ENCODE assay signal across 18 cellular contexts in genomic region chr9:36923025-36923625, GRCh38.
A peak's percentile ranks its signal among the peaks of the same experiment; 100 is the strongest.
DNase-seq lines count a peak whose midpoint lies in the region; ATAC-seq and TF ChIP-seq lines count a peak whose summit lies in the region.
"Had no signal": no experiment of that assay in that cellular context is flagged by ENCODE, and none has a peak within 500 bp of the region (broad histone marks: within the 10 kb centered on the region; RNA-seq: fewer than 3 reads in every experiment).

No MANE protein-coding gene starts in this region.

- H2AK5ac ChIP-seq in mesenchymal stem cell (ENCODE audit: low read length, severe bottlenecking), result no peak overlapping the region

- H3K9ac ChIP-seq in mesenchymal stem cell (ENCODE audit: low read length), result no peak overlapping the region

- CTCF ChIA-PET in MCF 10A (lab: Yijun Ruan, JAX), result interaction anchor here (0.5 to 0.9 kb wide), 2 partner anchors 50 to 893 kb away, joined by 3 to 5 read pairs; no protein-coding TSS in a partner anchor

- H2AFZ ChIP-seq in mesenchymal stem cell (ENCODE audit: low read depth, low read length), result no peak overlapping the region

- H3K27ac ChIP-seq in mesenchymal stem cell (ENCODE audit: low read length, poor library complexity, severe bottlenecking) (no peak overlapping the region), stomach (no peak overlapping the region)
- H3K27ac ChIP-seq: HL-60 had no signal

- peaks cover 16% of the 10 kb centered on the region for H3K4me1 ChIP-seq in mesenchymal stem cell (ENCODE audit: control insufficient read depth, insufficient read depth, low read depth, low read length)
- peaks cover 0 to 14% (median 5%) of the 10 kb centered on the region in 4 donors for H3K4me1 ChIP-seq in stomach

- no peak overlapping the region for H3K4ac ChIP-seq in mesenchymal stem cell (ENCODE audit: low read depth in 1 of 2, low read length in 2 of 2)

- H3K4me2 ChIP-seq in mesenchymal stem cell (ENCODE audit: low read length, poor library complexity, severe bottlenecking), result no peak overlapping the region

- H3K27me3 ChIP-seq in MG63 (no peaks in the 10 kb centered on the region), mesenchymal stem cell (ENCODE audit: control insufficient read depth in 1 of 2, insufficient read depth in 1 of 2, low read length in 2 of 2) (peaks cover 23 to 75% of the 10 kb centered on the region in 2 experiments), stomach (peaks cover 0 to 17% (median 0%) of the 10 kb centered on the region in 3 donors)

- intact Hi-C loops in stomach (cut with DNase I; ENCODE audit: low total_unique reads), result no loop called here
- intact Hi-C loops in MCF 10A (cut with micrococcal nuclease), result no loop called here

- H3K14ac ChIP-seq in mesenchymal stem cell (ENCODE audit: low read length in 2 of 2), result no peak overlapping the region

- H3K36me3 ChIP-seq in MG63 (no peaks in the 10 kb centered on the region), mesenchymal stem cell (ENCODE audit: control insufficient read depth in 1 of 2, insufficient read depth in 2 of 2, low read depth in 1 of 2, low read length in 2 of 2) (no peaks in the 10 kb centered on the region), stomach (no peaks in the 10 kb centered on the region)

- 85% methylated on average over 7 of the region's 7 CpGs for WGBS in mesenchymal stem cell
- WGBS in stomach, 5 donors, result 76 to 86% (median 84%) methylated on average over 6 to 7 of the region's 7 CpGs

- H2BK5ac ChIP-seq in mesenchymal stem cell (ENCODE audit: low read depth, low read length, poor library complexity, severe bottlenecking), result no peak overlapping the region

- H2BK12ac ChIP-seq in mesenchymal stem cell (ENCODE audit: low read length in 2 of 2), result no peak overlapping the region

- H3K9me3 Mint-ChIP-seq in stimulated activated naive B cell treated with anti-CD40 and anti-IgM and Interleukin-4, amounts not matched to agents 10 μg/mL and 1 μg/mL and 100 μg/mL, for 72 hours, result peaks cover 0 to 2% of the 10 kb centered on the region in 2 donors
- no peaks in the 10 kb centered on the region for H3K9me3 Mint-ChIP-seq in MCF 10A (ENCODE audit: unreplicated experiment)

- no peak for ATAC-seq in stimulated activated naive B cell treated with anti-CD40 and anti-IgM and Interleukin-4, amounts not matched to agents 10 μg/mL and 1 μg/mL and 100 μg/mL, for 72 hours (replicated peaks)
- ATAC-seq: K562 had no signal

- H3K9me3 ChIP-seq in MG63, result 0 out of 2 replicates have a peak, but pooled peaks cover 3% of the 10 kb centered on the region
- peaks cover 9% of the 10 kb centered on the region for H3K9me3 ChIP-seq in mesenchymal stem cell (ENCODE audit: control insufficient read depth, low read length)
- peaks cover 0 to 5% (median 0%) of the 10 kb centered on the region in 4 donors for H3K9me3 ChIP-seq in stomach

- no peak overlapping the region for H3K18ac ChIP-seq in mesenchymal stem cell (ENCODE audit: low read depth in 1 of 2, low read length in 2 of 2)

- no peak overlapping the region for H4K8ac ChIP-seq in mesenchymal stem cell (ENCODE audit: low read length)

- TF ChIP-seq CTCF in stomach (IDR thresholded peaks at IDR 0.05), result no peak
- TF ChIP-seq CTCF in MCF 10A (IDR thresholded peaks at IDR 0.05; ENCODE audit: unreplicated experiment), result no peak

- TF ChIP-seq POLR2A in stomach (IDR thresholded peaks at IDR 0.05), result no peak

- DNase-seq in activated effector memory CD4-positive, alpha-beta T cell treated with anti-CD3 and anti-CD28 coated beads, Interleukin-2, amount 50 U/mL, for 16 hours, result peak; percentile 25
- DNase-seq in activated effector memory CD4-positive, alpha-beta T cell treated with Interleukin-2 at 50 U/mL for 16 hours, result no peak
- DNase-seq in MG63, result peak; percentile 65
- DNase-seq in mesenchymal stem cell, result no peak
- no peak for DNase-seq in stimulated activated naive B cell treated with anti-CD40 and anti-IgM and Interleukin-4, amounts not matched to agents 10 μg/mL and 1 μg/mL and 100 μg/mL, for 72 hours
- no peak for DNase-seq in stomach
- no peak for DNase-seq in MCF 10A (ENCODE audit: unreplicated experiment)
- DNase-seq: AML-193; CD4-positive, alpha-beta memory T cell; GF-D8; GOT3; NCI-H1048; NCI-H2107; NCI-H345; NCI-H526 treated with DMSO at 0.1 percent for 48 hours; OCI-M1 had no signal

- no peak overlapping the region for H3K23ac ChIP-seq in mesenchymal stem cell (ENCODE audit: low read length in 2 of 2)

- no TSS peak for BruUV-seq in MCF 10A (replicated peaks; lab: Mats Ljungman, UMichigan)

- no peak overlapping the region for H2BK15ac ChIP-seq in mesenchymal stem cell (ENCODE audit: low read depth, poor library complexity, severe bottlenecking)

- no peaks in the 10 kb centered on the region for H3K27me3 Mint-ChIP-seq in stimulated activated naive B cell treated with anti-CD40 and anti-IgM and Interleukin-4, amounts not matched to agents 10 μg/mL and 1 μg/mL and 100 μg/mL, for 72 hours
- H3K27me3 Mint-ChIP-seq in MCF 10A (ENCODE audit: insufficient read depth, unreplicated experiment), result no peaks in the 10 kb centered on the region

- H3K4me3 ChIP-seq in MG63 (no peak overlapping the region), mesenchymal stem cell (ENCODE audit: insufficient read depth in 1 of 2, low read depth in 1 of 2, low read length in 2 of 2) (no peak overlapping the region), stomach (no peak overlapping the region)
- H3K4me3 ChIP-seq: K562 had no signal

- no peaks in the 10 kb centered on the region for H3K79me1 ChIP-seq in mesenchymal stem cell (replicated peaks; ENCODE audit: low read length, poor library complexity, severe bottlenecking)

- H3K4me3 Mint-ChIP-seq in stimulated activated naive B cell treated with anti-CD40 and anti-IgM and Interleukin-4, amounts not matched to agents 10 μg/mL and 1 μg/mL and 100 μg/mL, for 72 hours, result peak overlapping the region in 1 of 2 donors; percentile 12
- H3K4me3 Mint-ChIP-seq in MCF 10A (ENCODE audit: unreplicated experiment), result no peak overlapping the region
- H3K4me3 Mint-ChIP-seq: CD4-positive, alpha-beta memory T cell had no signal

- TF ChIP-seq EP300 in stomach (IDR thresholded peaks at IDR 0.05), result no peak

- peak overlapping the region; percentile 58 for H4K91ac ChIP-seq in mesenchymal stem cell (ENCODE audit: low read length)

- peak overlapping the region; percentile 94 for H3K27ac Mint-ChIP-seq in stimulated activated naive B cell treated with anti-CD40 and anti-IgM and Interleukin-4, amounts not matched to agents 10 μg/mL and 1 μg/mL and 100 μg/mL, for 72 hours
- H3K27ac Mint-ChIP-seq in MCF 10A (ENCODE audit: low read depth, unreplicated experiment), result no peak overlapping the region
- H3K27ac Mint-ChIP-seq: CD4-positive, alpha-beta memory T cell had no signal

- H2BK120ac ChIP-seq in mesenchymal stem cell (ENCODE audit: low read depth, low read length), result no peak overlapping the region

- H3K4me1 Mint-ChIP-seq in stimulated activated naive B cell treated with anti-CD40 and anti-IgM and Interleukin-4, amounts not matched to agents 10 μg/mL and 1 μg/mL and 100 μg/mL, for 72 hours, result peaks cover 58 to 95% of the 10 kb centered on the region in 2 donors
- peaks cover 35% of the 10 kb centered on the region for H3K4me1 Mint-ChIP-seq in MCF 10A (ENCODE audit: insufficient read depth, unreplicated experiment)
- H3K4me1 Mint-ChIP-seq: CD4-positive, alpha-beta memory T cell had no signal

- H3K36me3 Mint-ChIP-seq in stimulated activated naive B cell treated with anti-CD40 and anti-IgM and Interleukin-4, amounts not matched to agents 10 μg/mL and 1 μg/mL and 100 μg/mL, for 72 hours, result peaks cover 80 to 87% of the 10 kb centered on the region in 2 donors
- no peaks in the 10 kb centered on the region for H3K36me3 Mint-ChIP-seq in MCF 10A (ENCODE audit: insufficient read depth, unreplicated experiment)
- H3K36me3 Mint-ChIP-seq: CD4-positive, alpha-beta memory T cell had no signal

- POLR2A ChIA-PET in MCF 10A (lab: Yijun Ruan, JAX), result no interaction called here

Comparison
In these comparisons a context has a peak if more than half of its experiments do, and no peak if none do; other contexts are left out.
1. DNase-seq: peak in activated effector memory CD4-positive, alpha-beta T cell treated with anti-CD3 and anti-CD28 coated beads, Interleukin-2, amount 50 U/mL, for 16 hours (single experiment) and MG63 (single experiment); none in activated effector memory CD4-positive, alpha-beta T cell treated with Interleukin-2 at 50 U/mL for 16 hours (single experiment), mesenchymal stem cell (single experiment), stimulated activated naive B cell treated with anti-CD40 and anti-IgM and Interleukin-4, amounts not matched to agents 10 μg/mL and 1 μg/mL and 100 μg/mL, for 72 hours (single experiment), stomach (single experiment) and MCF 10A (single experiment).